In genomic region chr4:123417813-123418212, GRCh38 we compare ENCODE assay signal across 10 cellular contexts.
A peak's percentile ranks its signal among the peaks of the same experiment; 100 is the strongest.
DNase-seq lines count a peak whose midpoint lies in the region; ATAC-seq, FAIRE-seq and TF ChIP-seq lines count a peak whose summit lies in the region.
"Had no signal": no experiment of that assay in that cellular context is flagged by ENCODE, and none has a peak within 500 bp of the region (broad histone marks: within the 10 kb centered on the region; RNA-seq: fewer than 3 reads in every experiment).

No MANE protein-coding gene starts in this region.

- peaks cover 88% of the 10 kb centered on the region for H3K4me1 ChIP-seq in KMS-11 (ENCODE audit: low read depth, poor library complexity, severe bottlenecking)

- H2AFZ ChIP-seq in KMS-11 (ENCODE audit: low read depth), result no peak overlapping the region

- FAIRE-seq in D721Med (lab: Jason Lieb, UNC), result peak; percentile 21

- no peak for TF ChIP-seq CTCF in D721Med (IDR thresholded peaks at IDR 0.05; ENCODE audit: insufficient read depth, missing control alignments)
- TF ChIP-seq CTCF in KMS-11 (conservative IDR thresholded peaks at IDR 0.05; ENCODE audit: low read depth, low read length), result no peak
- TF ChIP-seq CTCF in nephron progenitor cell (IDR thresholded peaks at IDR 0.05), result no peak
- TF ChIP-seq CTCF in GM10266 (IDR thresholded peaks at IDR 0.05; ENCODE audit: control insufficient read depth, insufficient read depth, low read depth, missing control alignments), result no peak

- no peaks in the 10 kb centered on the region for H3K27me3 Mint-ChIP-seq in nephron progenitor cell (ENCODE audit: low read depth, poor library complexity)

- peak overlapping the region; percentile 30; the same call in 1 of the 2 replicates for H3K27ac ChIP-seq in KMS-11

- H3K27me3 ChIP-seq in KMS-11 (ENCODE audit: insufficient read depth, low read depth), result no peaks in the 10 kb centered on the region

- peaks cover 10% of the 10 kb centered on the region for H3K36me3 Mint-ChIP-seq in nephron progenitor cell (ENCODE audit: low read depth)

- H3K4me3 Mint-ChIP-seq in nephron progenitor cell, result peak overlapping the region; percentile 43

- ATAC-seq in GM21528 (IDR thresholded peaks at IDR 0.05; ENCODE audit: low FRiP score, unreplicated experiment) (no peak), GM18873 (IDR thresholded peaks at IDR 0.05; ENCODE audit: low FRiP score, unreplicated experiment) (no peak)
- ATAC-seq: activated T-cell treated with anti-CD3 and anti-CD28 coated beads, Interleukin-2, amount 50 U/mL, for 72 hours had no signal

- peaks cover 73% of the 10 kb centered on the region for H3K4me1 Mint-ChIP-seq in nephron progenitor cell

- no peak overlapping the region for H3K9ac ChIP-seq in KMS-11

- no peaks in the 10 kb centered on the region for H3K36me3 ChIP-seq in KMS-11 (ENCODE audit: insufficient read depth)

- DNase-seq in D721Med (ENCODE audit: insufficient read length, low spot score) (no peak), astrocyte of the hippocampus (ENCODE audit: low read depth, low spot score) (peak; percentile 32), nephron progenitor cell (no peak), NCI-H128 (lab: John Stamatoyannopoulos, UW; ENCODE audit: unreplicated experiment) (no peak), GM10266 (ENCODE audit: extremely low spot score) (no peak)
- DNase-seq: activated T-cell treated with anti-CD3 and anti-CD28 coated beads, Interleukin-2, amount 50 U/mL, for 72 hours; T1000 had no signal

- H3K79me2 ChIP-seq in KMS-11 (ENCODE audit: insufficient read depth, low read depth), result no peaks in the 10 kb centered on the region

- H4K20me1 ChIP-seq in KMS-11 (ENCODE audit: insufficient read depth), result no peaks in the 10 kb centered on the region

- H3K27ac Mint-ChIP-seq in nephron progenitor cell, result peak overlapping the region; percentile 93

- no peak overlapping the region for H3K4me3 ChIP-seq in KMS-11 (IDR thresholded peaks at IDR 0.05; ENCODE audit: insufficient read depth, low read depth, low read length)

- peak overlapping the region; percentile 56 for H3K4me2 ChIP-seq in KMS-11

- no peaks in the 10 kb centered on the region for H3K9me3 Mint-ChIP-seq in nephron progenitor cell
- H3K9me3 Mint-ChIP-seq: activated T-cell treated with anti-CD3 and anti-CD28 coated beads, Interleukin-2, amount 50 U/mL, for 72 hours had no signal
